ENCODE assay signal across 14 cellular contexts in the genomic region with DNA sequence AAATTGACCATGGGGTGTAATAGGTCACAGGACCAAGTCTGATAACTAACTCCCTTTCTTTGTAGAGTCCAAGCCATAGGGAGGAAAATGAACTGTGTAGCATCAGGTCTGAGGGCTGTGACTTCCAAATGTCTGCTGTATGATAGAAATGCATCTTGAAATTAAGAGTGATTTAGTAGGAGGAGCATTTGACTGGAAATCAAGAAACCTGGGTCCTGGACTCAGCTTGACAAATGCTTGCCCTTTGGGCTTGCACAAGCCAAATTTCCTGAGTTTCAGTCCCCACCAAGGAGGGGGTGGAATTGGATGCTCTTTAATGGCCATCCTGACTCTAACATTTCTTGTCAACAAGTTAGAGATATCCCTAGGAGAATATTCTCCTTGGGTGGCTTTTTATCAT.
A peak's percentile ranks its signal among the peaks of the same experiment; 100 is the strongest.
DNase-seq lines count a peak whose midpoint lies in the region; ATAC-seq and TF ChIP-seq lines count a peak whose summit lies in the region.
"Had no signal": no experiment of that assay in that cellular context is flagged by ENCODE, and none has a peak within 500 bp of the region (broad histone marks: within the 10 kb centered on the region; RNA-seq: fewer than 3 reads in every experiment).

No MANE protein-coding gene starts in this region.

- peak overlapping the region; percentile 59 for H3K27ac ChIP-seq in hepatocyte
- H3K27ac ChIP-seq: BLaER1 had no signal

- H3K9me3 ChIP-seq in hepatocyte (ENCODE audit: low read depth), result no peaks in the 10 kb centered on the region
- H3K9me3 ChIP-seq in skeletal muscle satellite cell (replicated peaks; ENCODE audit: low read length), result no peaks in the 10 kb centered on the region
- H3K9me3 ChIP-seq: BLaER1 had no signal

- TF ChIP-seq CTCF in BJ (IDR thresholded peaks at IDR 0.05; ENCODE audit: insufficient read depth, low read depth, low read length), result no peak
- TF ChIP-seq CTCF in choroid plexus epithelial cell (conservative IDR thresholded peaks at IDR 0.05; ENCODE audit: low read depth, low read length), result no peak
- no peak for TF ChIP-seq CTCF in hepatocyte (IDR thresholded peaks at IDR 0.05; ENCODE audit: poor library complexity)

- H3K36me3 ChIP-seq in BJ (ENCODE audit: control insufficient read depth, insufficient read depth, low read length), result no peaks in the 10 kb centered on the region; the same call in 1 of the 2 replicates
- H3K36me3 ChIP-seq in hepatocyte (replicated peaks; ENCODE audit: insufficient read depth, low read depth), result no peaks in the 10 kb centered on the region
- H3K36me3 ChIP-seq in skeletal muscle satellite cell (ENCODE audit: insufficient read depth, low read length), result no peaks in the 10 kb centered on the region
- H3K36me3 ChIP-seq: BLaER1 had no signal

- H3K4me1 ChIP-seq in hepatocyte (ENCODE audit: insufficient read depth) (peaks cover 14% of the 10 kb centered on the region), skeletal muscle satellite cell (ENCODE audit: control insufficient read depth, insufficient read depth, low read length) (peaks cover 38% of the 10 kb centered on the region)

- no peaks in the 10 kb centered on the region for H4K20me1 ChIP-seq in hepatocyte (ENCODE audit: insufficient read depth, poor library complexity, severe bottlenecking)
- H4K20me1 ChIP-seq: BLaER1 had no signal

- CTCF ChIA-PET in BJ (lab: Yijun Ruan, JAX), result no interaction called here

- H3K4me2 ChIP-seq in hepatocyte (peak overlapping the region; percentile 59), skeletal muscle satellite cell (ENCODE audit: low read length) (peak overlapping the region; percentile 77)
- H3K4me2 ChIP-seq: BLaER1 had no signal

- POLR2A ChIA-PET in BJ (lab: Charles Lee), result no interaction called here

- H3K4me3 ChIP-seq in BJ (ENCODE audit: low read depth, low read length), result peak overlapping the region; percentile 29
- H3K4me3 ChIP-seq in choroid plexus epithelial cell (ENCODE audit: low read depth, low read length), result peak overlapping the region; percentile 64
- H3K4me3 ChIP-seq in hepatocyte, result no peak overlapping the region
- H3K4me3 ChIP-seq in skeletal muscle satellite cell (ENCODE audit: low read length), result peak overlapping the region; percentile 61
- H3K4me3 ChIP-seq: BLaER1 had no signal

- no peaks in the 10 kb centered on the region for H3K9me2 ChIP-seq in hepatocyte (replicated peaks; ENCODE audit: insufficient read depth)

- no peak overlapping the region for H2AFZ ChIP-seq in hepatocyte

- peak overlapping the region; percentile 71 for H3K9ac ChIP-seq in skeletal muscle satellite cell (ENCODE audit: low read depth, low read length)
- H3K9ac ChIP-seq: BLaER1 had no signal

- ATAC-seq in HG02870 (IDR thresholded peaks at IDR 0.05; ENCODE audit: unreplicated experiment), result no peak
- ATAC-seq: activated T-helper 17 cell treated with anti-CD3 and anti-CD28 coated beads, Interleukin-2, amount 50 U/mL, for 72 hours had no signal

- DNase-seq in BJ (ENCODE audit: low read depth) (no peak), choroid plexus epithelial cell (ENCODE audit: low read depth) (peak; percentile 37), hepatocyte (ENCODE audit: low spot score) (no peak), NCI-H526 treated with DMSO at 0.1 percent for 48 hours (lab: John Stamatoyannopoulos, UW) (no peak), middle frontal gyrus (ENCODE audit: extremely low spot score, low spot score) (no peak), epidermal melanocyte (ENCODE audit: insufficient read length, low spot score) (no peak)
- DNase-seq: DND-41; naive thymus-derived CD4-positive, alpha-beta T cell; NCI-H1105; T-helper 2 cell had no signal

- H3K79me2 ChIP-seq in hepatocyte, result peaks cover 18% of the 10 kb centered on the region

- no peaks in the 10 kb centered on the region for H3K27me3 ChIP-seq in BJ (ENCODE audit: control insufficient read depth, insufficient read depth, low read length)
- no peaks in the 10 kb centered on the region for H3K27me3 ChIP-seq in hepatocyte
- H3K27me3 ChIP-seq in skeletal muscle satellite cell (ENCODE audit: control insufficient read depth, insufficient read depth, low read length), result no peaks in the 10 kb centered on the region
- H3K27me3 ChIP-seq: BLaER1 had no signal
